ENCODE assay signal across 1 cellular context in the genomic region with DNA sequence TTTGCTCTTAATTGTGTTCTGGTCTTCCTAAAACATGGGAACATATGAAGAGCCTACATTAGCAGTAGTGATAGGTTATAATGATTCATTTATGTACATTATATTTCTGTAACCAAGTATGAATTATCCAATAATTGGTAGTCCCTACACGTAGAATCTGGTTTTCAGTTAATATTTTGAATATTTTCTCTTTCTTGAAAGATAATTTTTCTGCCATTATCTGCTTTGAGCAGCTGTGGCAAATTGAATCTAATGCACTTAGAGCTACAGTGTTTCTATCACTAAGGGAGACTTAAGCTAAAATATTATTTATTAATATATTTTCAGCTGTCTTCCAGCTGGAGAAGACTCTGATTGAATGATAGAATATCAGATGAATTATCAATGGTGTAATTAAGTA.
TF ChIP-seq lines count a peak whose summit lies in the region.

No MANE protein-coding gene starts in this region.

TF ChIP-seq in SK-N-SH treated with all-trans-retinoic acid at 6 μM for 48 hours, 23 proteins besides CTCF, POLR2A, EP300 and RAD21 (continued from another document):
- TF ChIP-seq POU6F1 (CRISPR knock-in tag; IDR thresholded peaks at IDR 0.05; ENCODE audit: borderline replicate concordance, low read depth) = no peak
- TF ChIP-seq BACH2 (CRISPR knock-in tag; IDR thresholded peaks at IDR 0.05; ENCODE audit: borderline replicate concordance) = no peak
- no peak for TF ChIP-seq CSDC2 (CRISPR knock-in tag; IDR thresholded peaks at IDR 0.05)
- TF ChIP-seq PATZ1 (CRISPR knock-in tag; IDR thresholded peaks at IDR 0.05; ENCODE audit: borderline replicate concordance) = no peak
- TF ChIP-seq ESRRG (CRISPR knock-in tag; IDR thresholded peaks at IDR 0.05) = no peak
- TF ChIP-seq, protein P1, sequence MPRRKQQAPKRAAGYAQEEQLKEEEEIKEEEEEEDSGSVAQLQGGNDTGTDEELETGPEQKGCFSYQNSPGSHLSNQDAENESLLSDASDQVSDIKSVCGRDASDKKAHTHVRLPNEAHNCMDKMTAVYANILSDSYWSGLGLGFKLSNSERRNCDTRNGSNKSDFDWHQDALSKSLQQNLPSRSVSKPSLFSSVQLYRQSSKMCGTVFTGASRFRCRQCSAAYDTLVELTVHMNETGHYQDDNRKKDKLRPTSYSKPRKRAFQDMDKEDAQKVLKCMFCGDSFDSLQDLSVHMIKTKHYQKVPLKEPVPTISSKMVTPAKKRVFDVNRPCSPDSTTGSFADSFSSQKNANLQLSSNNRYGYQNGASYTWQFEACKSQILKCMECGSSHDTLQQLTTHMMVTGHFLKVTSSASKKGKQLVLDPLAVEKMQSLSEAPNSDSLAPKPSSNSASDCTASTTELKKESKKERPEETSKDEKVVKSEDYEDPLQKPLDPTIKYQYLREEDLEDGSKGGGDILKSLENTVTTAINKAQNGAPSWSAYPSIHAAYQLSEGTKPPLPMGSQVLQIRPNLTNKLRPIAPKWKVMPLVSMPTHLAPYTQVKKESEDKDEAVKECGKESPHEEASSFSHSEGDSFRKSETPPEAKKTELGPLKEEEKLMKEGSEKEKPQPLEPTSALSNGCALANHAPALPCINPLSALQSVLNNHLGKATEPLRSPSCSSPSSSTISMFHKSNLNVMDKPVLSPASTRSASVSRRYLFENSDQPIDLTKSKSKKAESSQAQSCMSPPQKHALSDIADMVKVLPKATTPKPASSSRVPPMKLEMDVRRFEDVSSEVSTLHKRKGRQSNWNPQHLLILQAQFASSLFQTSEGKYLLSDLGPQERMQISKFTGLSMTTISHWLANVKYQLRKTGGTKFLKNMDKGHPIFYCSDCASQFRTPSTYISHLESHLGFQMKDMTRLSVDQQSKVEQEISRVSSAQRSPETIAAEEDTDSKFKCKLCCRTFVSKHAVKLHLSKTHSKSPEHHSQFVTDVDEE (CRISPR knock-in tag; IDR thresholded peaks at IDR 0.05) = peak; percentile 17; the same call in 1 of the 2 replicates
- no peak for TF ChIP-seq GLIS3 (CRISPR knock-in tag; IDR thresholded peaks at IDR 0.05)
- TF ChIP-seq ZNF565 (CRISPR knock-in tag; conservative IDR thresholded peaks at IDR 0.05; ENCODE audit: low read depth) = no peak
